Comparison of ENCODE assay signal across 22 cellular contexts in the genomic region with DNA sequence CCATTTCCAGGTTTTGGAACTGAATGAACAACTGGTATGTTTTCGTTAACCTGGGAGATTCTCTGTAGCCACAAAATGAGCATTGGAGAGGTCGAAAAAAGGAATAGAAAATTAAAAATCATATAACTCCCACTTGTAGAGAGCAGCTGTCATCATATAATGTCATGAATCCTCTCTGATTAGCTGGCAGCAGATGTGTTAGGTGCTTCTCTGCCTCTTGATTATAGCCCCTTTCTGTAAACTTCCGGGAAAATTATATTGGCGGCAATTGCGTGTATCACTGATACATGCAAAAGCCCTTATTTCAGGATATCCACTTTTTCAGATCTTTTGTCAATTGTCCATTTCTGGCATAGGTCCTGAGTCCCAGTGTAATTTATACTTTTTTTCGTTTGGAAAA. TPM values are rescaled to one million over a fixed set of nuclear protein-coding genes. Genes with fewer than 3 reads are reported as not detected.
DNase-seq lines count a peak whose midpoint lies in the region; ATAC-seq and TF ChIP-seq lines count a peak whose summit lies in the region.
"Had no signal": no experiment of that assay in that cellular context is flagged by ENCODE, and none has a peak within 500 bp of the region (broad histone marks: within the 10 kb centered on the region; RNA-seq: fewer than 3 reads in every experiment).

No MANE protein-coding gene starts in this region.

- H3K79me2 ChIP-seq in PC-9 (ENCODE audit: low read depth), result peaks cover 24% of the 10 kb centered on the region

- H3K36me3 Mint-ChIP-seq in WTC11 (peaks cover 34% of the 10 kb centered on the region), mesothelial cell of epicardium (peaks cover 29% of the 10 kb centered on the region)
- H3K36me3 Mint-ChIP-seq: CD4-positive, CD25-positive, alpha-beta regulatory T cell had no signal

- no peaks in the 10 kb centered on the region for H3K9me3 ChIP-seq in PC-9 (ENCODE audit: insufficient read depth, low read depth)
- H3K9me3 ChIP-seq: HAP-1 had no signal

- H3K27me3 Mint-ChIP-seq in WTC11 (ENCODE audit: low read depth) (0 out of 2 replicates have a peak, but pooled peaks cover 3% of the 10 kb centered on the region), mesothelial cell of epicardium (ENCODE audit: low read depth) (no peaks in the 10 kb centered on the region)

- H3F3A ChIP-seq in PC-9 (ENCODE audit: insufficient read depth, low read depth), result 0 out of 2 replicates have a peak, but pooled peaks cover 11% of the 10 kb centered on the region

- no peak overlapping the region for H3K27ac ChIP-seq in PC-9
- H3K27ac ChIP-seq: GM23248 had no signal

- POLR2A ChIA-PET in WTC11 (lab: Charles Lee) (no interaction called here), PC-9 (lab: Charles Lee; ENCODE audit: unreplicated experiment) (no interaction called here)

- H3K4me3 ChIP-seq in PC-9, result no peak overlapping the region
- H3K4me3 ChIP-seq: GM23248, HAP-1 had no signal

- DNase-seq in NCI-H2029 (lab: John Stamatoyannopoulos, UW) (peak; percentile 24), NCI-H524 (lab: John Stamatoyannopoulos, UW) (peak; percentile 19 to 61), WTC11 (ENCODE audit: low spot score) (no peak), mesothelial cell of epicardium (ENCODE audit: low spot score in 2 of 2, unreplicated experiment in 2 of 2) (no peak), PC-9 (no peak)
- DNase-seq: CD4-positive, CD25-positive, alpha-beta regulatory T cell; COR-L47; DMS79; GM23248; Kasumi-1; MM.1S; NCI-H1048; NCI-H1436 treated with DMSO at 0.1 percent for 48 hours; NCI-H2107; NCI-H226; NCI-H510A treated with DMSO at 0.1 percent for 48 hours; NK-92 treated with Interleukin-12 subunit alpha and Interleukin-12 subunit beta, amount 100 ng/mL, for 24 hours; T-cell had no signal

- H3K27me3 ChIP-seq in PC-9 (ENCODE audit: insufficient read depth, low read depth), result no peaks in the 10 kb centered on the region

- H3K27ac Mint-ChIP-seq in WTC11 (peak overlapping the region; percentile 50; the same call in 1 of the 2 replicates), mesothelial cell of epicardium (peak overlapping the region; percentile 75)
- H3K27ac Mint-ChIP-seq: CD4-positive, CD25-positive, alpha-beta regulatory T cell; T-cell had no signal

- H3K36me3 ChIP-seq in PC-9 (ENCODE audit: low read depth), result no peaks in the 10 kb centered on the region
- H3K36me3 ChIP-seq: HAP-1 had no signal

- H3K4me1 Mint-ChIP-seq in WTC11, result peaks cover 48% of the 10 kb centered on the region
- H3K4me1 Mint-ChIP-seq in mesothelial cell of epicardium, result peaks cover 24% of the 10 kb centered on the region
- H3K4me1 Mint-ChIP-seq: CD4-positive, CD25-positive, alpha-beta regulatory T cell; T-cell had no signal

- no peak for TF ChIP-seq CTCF in WTC11 (IDR thresholded peaks at IDR 0.05)
- no peak for TF ChIP-seq CTCF in mesothelial cell of epicardium (IDR thresholded peaks at IDR 0.05; ENCODE audit: unreplicated experiment)
- TF ChIP-seq CTCF in PC-9 (conservative IDR thresholded peaks at IDR 0.05), result no peak

- no TSS peak for BruUV-seq in PC-9 (replicated peaks; lab: Mats Ljungman, UMichigan)

- no peak for ATAC-seq in WTC11
- no peak for ATAC-seq in GM18519 (IDR thresholded peaks at IDR 0.05; ENCODE audit: low FRiP score, unreplicated experiment)
- ATAC-seq in GM19397 (IDR thresholded peaks at IDR 0.05; ENCODE audit: unreplicated experiment), result no peak
- ATAC-seq: Panc1, T-cell had no signal

- H4K20me1 ChIP-seq in PC-9 (ENCODE audit: insufficient read depth), result no peaks in the 10 kb centered on the region

- H3K4me1 ChIP-seq in PC-9 (replicated peaks; ENCODE audit: insufficient read depth), result peaks cover 7% of the 10 kb centered on the region

- no peak overlapping the region for H3K4me3 Mint-ChIP-seq in WTC11
- H3K4me3 Mint-ChIP-seq in mesothelial cell of epicardium, result no peak overlapping the region
- H3K4me3 Mint-ChIP-seq: CD4-positive, CD25-positive, alpha-beta regulatory T cell; T-cell had no signal

- no peaks in the 10 kb centered on the region for H3K9me2 ChIP-seq in PC-9 (ENCODE audit: insufficient read depth)

- H3K9me3 Mint-ChIP-seq in WTC11 (peaks cover 33% of the 10 kb centered on the region), mesothelial cell of epicardium (peaks cover 31% of the 10 kb centered on the region)

- H2AFZ ChIP-seq in PC-9, result no peak overlapping the region
- H2AFZ ChIP-seq: GM23248 had no signal

- intact Hi-C loops in PC-9 (cut with micrococcal nuclease; ENCODE audit: unreplicated experiment), result no loop called here

- no peak overlapping the region for H3K4me2 ChIP-seq in PC-9

- CTCF ChIA-PET in WTC11 (lab: Charles Lee) (interaction anchor here (0.5 kb wide), 1 partner anchor 846 kb away, joined by 4 read pairs; no protein-coding TSS in a partner anchor), PC-9 (lab: Charles Lee) (no interaction called here)

TF ChIP-seq in WTC11, 78 proteins besides CTCF, POLR2A, EP300 and RAD21 (continues in another document):
- TF ChIP-seq OVOL2 (CRISPR knock-in tag; IDR thresholded peaks at IDR 0.05; ENCODE audit: borderline replicate concordance) (no peak), ERG (CRISPR knock-in tag; IDR thresholded peaks at IDR 0.05) (no peak), EMX1 (CRISPR knock-in tag; IDR thresholded peaks at IDR 0.05) (no peak), ATF6 (CRISPR knock-in tag; IDR thresholded peaks at IDR 0.05) (no peak), SMAD3 (CRISPR knock-in tag; IDR thresholded peaks at IDR 0.05; ENCODE audit: borderline replicate concordance) (no peak), ZNF263 (CRISPR knock-in tag; IDR thresholded peaks at IDR 0.05; ENCODE audit: low read depth) (no peak), ZBTB21 (CRISPR knock-in tag; IDR thresholded peaks at IDR 0.05; ENCODE audit: borderline replicate concordance) (no peak), MYBL2 (CRISPR knock-in tag; IDR thresholded peaks at IDR 0.05) (no peak), ZNF396 (CRISPR knock-in tag; IDR thresholded peaks at IDR 0.05; ENCODE audit: borderline replicate concordance) (no peak)
- TF ChIP-seq, protein P1, sequence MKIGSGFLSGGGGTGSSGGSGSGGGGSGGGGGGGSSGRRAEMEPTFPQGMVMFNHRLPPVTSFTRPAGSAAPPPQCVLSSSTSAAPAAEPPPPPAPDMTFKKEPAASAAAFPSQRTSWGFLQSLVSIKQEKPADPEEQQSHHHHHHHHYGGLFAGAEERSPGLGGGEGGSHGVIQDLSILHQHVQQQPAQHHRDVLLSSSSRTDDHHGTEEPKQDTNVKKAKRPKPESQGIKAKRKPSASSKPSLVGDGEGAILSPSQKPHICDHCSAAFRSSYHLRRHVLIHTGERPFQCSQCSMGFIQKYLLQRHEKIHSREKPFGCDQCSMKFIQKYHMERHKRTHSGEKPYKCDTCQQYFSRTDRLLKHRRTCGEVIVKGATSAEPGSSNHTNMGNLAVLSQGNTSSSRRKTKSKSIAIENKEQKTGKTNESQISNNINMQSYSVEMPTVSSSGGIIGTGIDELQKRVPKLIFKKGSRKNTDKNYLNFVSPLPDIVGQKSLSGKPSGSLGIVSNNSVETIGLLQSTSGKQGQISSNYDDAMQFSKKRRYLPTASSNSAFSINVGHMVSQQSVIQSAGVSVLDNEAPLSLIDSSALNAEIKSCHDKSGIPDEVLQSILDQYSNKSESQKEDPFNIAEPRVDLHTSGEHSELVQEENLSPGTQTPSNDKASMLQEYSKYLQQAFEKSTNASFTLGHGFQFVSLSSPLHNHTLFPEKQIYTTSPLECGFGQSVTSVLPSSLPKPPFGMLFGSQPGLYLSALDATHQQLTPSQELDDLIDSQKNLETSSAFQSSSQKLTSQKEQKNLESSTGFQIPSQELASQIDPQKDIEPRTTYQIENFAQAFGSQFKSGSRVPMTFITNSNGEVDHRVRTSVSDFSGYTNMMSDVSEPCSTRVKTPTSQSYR (CRISPR knock-in tag; IDR thresholded peaks at IDR 0.05), result no peak
- TF ChIP-seq, protein P2, sequence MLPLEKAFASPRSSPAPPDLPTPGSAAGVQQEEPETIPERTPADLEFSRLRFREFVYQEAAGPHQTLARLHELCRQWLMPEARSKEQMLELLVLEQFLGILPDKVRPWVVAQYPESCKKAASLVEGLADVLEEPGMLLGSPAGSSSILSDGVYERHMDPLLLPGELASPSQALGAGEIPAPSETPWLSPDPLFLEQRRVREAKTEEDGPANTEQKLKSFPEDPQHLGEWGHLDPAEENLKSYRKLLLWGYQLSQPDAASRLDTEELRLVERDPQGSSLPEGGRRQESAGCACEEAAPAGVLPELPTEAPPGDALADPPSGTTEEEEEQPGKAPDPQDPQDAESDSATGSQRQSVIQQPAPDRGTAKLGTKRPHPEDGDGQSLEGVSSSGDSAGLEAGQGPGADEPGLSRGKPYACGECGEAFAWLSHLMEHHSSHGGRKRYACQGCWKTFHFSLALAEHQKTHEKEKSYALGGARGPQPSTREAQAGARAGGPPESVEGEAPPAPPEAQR (CRISPR knock-in tag; IDR thresholded peaks at IDR 0.05), result no peak

RNA-seq across cellular contexts. Expression of gene FGD4, which starts 31.7 kb away (rescaled TPM):
- 32.8 to 39.7 TPM (median 35.7 TPM) in 3 replicates for total RNA-seq in WTC11 (2021)
- 12.6 to 13.5 TPM (median 13.4 TPM) in 3 replicates for total RNA-seq in mesothelial cell of epicardium
- 26.2 and 28.3 TPM in 2 replicates for total RNA-seq in PC-9 (2021)

Comparison
In these comparisons a context has a peak if more than half of its experiments do, and no peak if none do; other contexts are left out.
1. DNase-seq: peak in NCI-H2029 (single experiment) and NCI-H524 (2 of 2); none in WTC11 (single experiment), mesothelial cell of epicardium (0 of 2) and PC-9 (0 of 2).